In the genomic region with DNA sequence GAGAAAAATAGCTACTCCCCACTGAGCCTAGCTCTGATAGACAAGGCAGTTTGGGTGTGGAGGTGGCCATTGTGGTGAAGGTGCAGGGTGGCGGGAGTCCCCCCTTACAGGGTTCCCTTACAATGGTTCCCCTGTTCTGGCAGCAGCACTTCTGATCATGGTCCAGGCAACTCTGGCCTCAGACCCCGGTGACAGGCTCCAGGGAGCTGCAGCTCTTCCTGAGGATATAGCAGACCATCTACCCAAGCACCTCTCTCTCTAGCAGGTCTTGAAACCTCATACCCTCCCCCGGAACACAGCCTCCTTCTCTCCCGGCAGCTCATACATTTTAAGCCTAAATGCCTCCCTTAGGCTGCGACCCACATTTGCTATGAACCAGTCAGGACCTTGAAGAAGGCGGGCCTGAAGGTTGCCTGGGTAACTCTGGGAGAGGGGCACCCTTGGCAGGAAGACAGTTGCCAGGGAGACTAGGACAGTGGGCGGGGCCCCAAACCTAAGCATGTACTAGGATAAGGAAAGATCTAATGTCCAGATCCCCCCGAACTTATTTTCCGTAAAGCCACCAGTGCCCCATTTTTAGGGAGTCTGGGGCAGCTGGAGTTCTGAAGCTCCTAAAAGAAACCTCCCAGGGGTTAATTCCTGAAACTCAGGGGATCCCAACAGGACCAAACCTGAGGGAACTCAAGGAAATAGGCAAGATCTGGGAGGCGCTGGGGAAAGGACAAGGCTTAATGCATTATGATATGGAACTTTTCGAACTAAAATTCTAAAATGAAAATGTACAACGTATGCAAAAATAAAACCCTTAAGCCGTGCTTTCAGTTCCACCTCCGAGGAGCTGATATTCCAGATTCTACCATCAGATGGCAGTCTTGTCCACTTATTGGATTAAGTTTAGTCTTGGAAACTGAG, we compare ENCODE assay signal across 8 cellular contexts. TPM values are rescaled to one million over a fixed set of nuclear protein-coding genes. Genes with fewer than 3 reads are reported as not detected.
DNase-seq lines count a peak whose midpoint lies in the region; ATAC-seq, FAIRE-seq and TF ChIP-seq lines count a peak whose summit lies in the region.

No MANE protein-coding gene starts in this region.

- H3K27me3 ChIP-seq in GM23338 (ENCODE audit: insufficient read depth) = no peaks in the 10 kb centered on the region
- H3K27me3 ChIP-seq in neural progenitor cell = no peaks in the 10 kb centered on the region

- CTCF ChIA-PET in RWPE1 (lab: Yijun Ruan, JAX) = interaction anchor here (0.6 to 2.1 kb wide), 18 partner anchors 9 to 509 kb away, joined by 3 to 11 read pairs (median 4); partner anchors contain the start of genes BLOC1S1 and SARNP

- H3K4me1 Mint-ChIP-seq in GM23338 (peaks cover 28% of the 10 kb centered on the region), neural progenitor cell (peaks cover 31% of the 10 kb centered on the region)

- H2AFZ ChIP-seq in GM23338 (peak overlapping the region; percentile 99), neural progenitor cell (replicated peaks) (peak overlapping the region; percentile 81)

- peak; percentile 77 for FAIRE-seq in frontal cortex (lab: Jason Lieb, UNC)

- H3K9me3 Mint-ChIP-seq in GM23338 (no peaks in the 10 kb centered on the region; the same call in 2 of the 3 replicates), neural progenitor cell (no peaks in the 10 kb centered on the region)

- peak overlapping the region; percentile 83 for H3K4me3 Mint-ChIP-seq in GM23338
- H3K4me3 Mint-ChIP-seq in neural progenitor cell = peak overlapping the region; percentile 85

- no peaks in the 10 kb centered on the region for H3K9me2 ChIP-seq in GM23338 (ENCODE audit: insufficient read depth)

- H3K4me3 ChIP-seq in GM23338 (peak overlapping the region; percentile 61), neural progenitor cell (peak overlapping the region; percentile 67)

- H3K79me2 ChIP-seq in GM23338 (replicated peaks; ENCODE audit: insufficient read depth) (no peaks in the 10 kb centered on the region), neural progenitor cell (ENCODE audit: low read depth) (peaks cover 8% of the 10 kb centered on the region)

- no peak overlapping the region for H3K9ac ChIP-seq in neural progenitor cell

- H3K27me3 Mint-ChIP-seq in GM23338 (ENCODE audit: insufficient read depth, low read depth, poor library complexity) (peaks cover 15% of the 10 kb centered on the region), neural progenitor cell (ENCODE audit: insufficient read depth, low read depth) (peaks cover 5% of the 10 kb centered on the region)

- H3K4me1 ChIP-seq in GM23338 (ENCODE audit: insufficient read depth) (peaks cover 6% of the 10 kb centered on the region; the same call in 1 of the 2 replicates), neural progenitor cell (peaks cover 16% of the 10 kb centered on the region)

- no peaks in the 10 kb centered on the region for H3F3A ChIP-seq in GM23338 (replicated peaks; ENCODE audit: low read depth)
- H3F3A ChIP-seq in neural progenitor cell (ENCODE audit: low read depth) = peaks cover 32% of the 10 kb centered on the region

- H3K4me2 ChIP-seq in GM23338 (peak overlapping the region; percentile 90), neural progenitor cell (peak overlapping the region; percentile 94)

- H4K20me1 ChIP-seq in GM23338 (replicated peaks; ENCODE audit: insufficient read depth) (no peaks in the 10 kb centered on the region), neural progenitor cell (ENCODE audit: low read depth) (no peaks in the 10 kb centered on the region)

- POLR2A ChIA-PET in RWPE1 (lab: Yijun Ruan, JAX; ENCODE audit: low non-redundant PET) = interaction anchor here (0.5 kb wide), 1 partner anchor 147 kb away, joined by 3 read pairs; no protein-coding TSS in a partner anchor

- DNase-seq in ELF-1 (ENCODE audit: low read depth, low spot score) (peak; percentile 92), GM23338 (ENCODE audit: low spot score) (peak; percentile 98), LHCN-M2 (ENCODE audit: low read depth) (peak; percentile 88), RWPE1 (ENCODE audit: low spot score) (peak; percentile 59), frontal cortex (ENCODE audit: low spot score in 2 of 2) (peak in 1 of 2 donors; percentile 61), neural progenitor cell (ENCODE audit: low spot score) (peak; percentile 95)
- peak; percentile 60 for DNase-seq in activated effector memory CD4-positive, alpha-beta T cell treated with Interleukin-2 at 50 U/mL for 16 hours

- H3K27ac Mint-ChIP-seq in GM23338 = peak overlapping the region; percentile 96
- H3K27ac Mint-ChIP-seq in neural progenitor cell = peak overlapping the region; percentile 97

- peak; percentile 79 for ATAC-seq in GM23338

- H3K27ac ChIP-seq in GM23338 (ENCODE audit: low read depth) (peak overlapping the region; percentile 89), RWPE1 (peak overlapping the region; percentile 81), neural progenitor cell (peak overlapping the region; percentile 85), temporal lobe (ENCODE audit: low read depth, low read length) (peak overlapping the region; percentile 93)

- TF ChIP-seq CTCF in GM23338 (conservative IDR thresholded peaks at IDR 0.05; ENCODE audit: low read depth in 2 of 2) (peak; percentile 86 to 98), RWPE1 (conservative IDR thresholded peaks at IDR 0.05; ENCODE audit: low read depth) (peak; percentile 79), neural progenitor cell (IDR thresholded peaks at IDR 0.05) (peak; percentile 96)

- H3K36me3 ChIP-seq in GM23338 (ENCODE audit: insufficient read depth) = no peaks in the 10 kb centered on the region
- H3K36me3 ChIP-seq in neural progenitor cell = no peaks in the 10 kb centered on the region

- H3K36me3 Mint-ChIP-seq in GM23338 (ENCODE audit: low read depth) (no peaks in the 10 kb centered on the region), neural progenitor cell (no peaks in the 10 kb centered on the region)

- no peaks in the 10 kb centered on the region for H3K9me3 ChIP-seq in neural progenitor cell (ENCODE audit: low read depth)

TF ChIP-seq in GM23338, 12 proteins besides CTCF, POLR2A, EP300 and RAD21:
- TF ChIP-seq POLR2AphosphoS5 (IDR thresholded peaks at IDR 0.05; ENCODE audit: low read depth) = peak; percentile 54
- no peak for TF ChIP-seq STAT1 (IDR thresholded peaks at IDR 0.05; ENCODE audit: unreplicated experiment)

RNA-seq across cellular contexts. Expression of gene GDF11, which starts 4.6 kb away (rescaled TPM):
- 12.5 and 12.6 TPM in 2 replicates for total RNA-seq in GM23338 (2014; rRNA removed; shearing (Covaris generic))
- 3.7 and 3.8 TPM in 2 replicates for polyA plus RNA-seq in GM23338 (2016; fragmentation: Nextera tagmentation; extraction: Ambion mirVana)
- total RNA-seq in LHCN-M2 (2014; rRNA removed) (10.0 and 17.3 TPM in 2 replicates), frontal cortex (6.1 TPM), neural progenitor cell (ENCODE audit: low replicate concordance) (9.1 and 21.9 TPM in 2 replicates), temporal lobe (8.6 TPM)
- polyA plus RNA-seq in LHCN-M2 (2012) = 21.0 TPM

RNA-seq across cellular contexts. Expression of gene CD63, which starts 9.6 kb away (rescaled TPM):
- total RNA-seq in GM23338 (2014; rRNA removed; shearing (Covaris generic)) = 294 and 307 TPM in 2 replicates
- 670 and 685 TPM in 2 replicates for polyA plus RNA-seq in GM23338 (2016; fragmentation: Nextera tagmentation; extraction: Ambion mirVana)
- total RNA-seq in LHCN-M2 (2014; rRNA removed) (2,065 and 2,281 TPM in 2 replicates), frontal cortex (227 TPM), neural progenitor cell (ENCODE audit: low replicate concordance) (257 and 305 TPM in 2 replicates), temporal lobe (115 TPM)
- polyA plus RNA-seq in LHCN-M2 (2012) = 3,617 TPM

RNA-seq across cellular contexts. Expression of gene RDH5, which starts 18.2 kb away (rescaled TPM):
- 1.7 and 7.5 TPM in 2 replicates for total RNA-seq in GM23338 (2014; rRNA removed; shearing (Covaris generic))
- 3.9 and 5.4 TPM in 2 replicates for polyA plus RNA-seq in GM23338 (2016; fragmentation: Nextera tagmentation; extraction: Ambion mirVana)
- total RNA-seq in LHCN-M2 (2014; rRNA removed) (147 and 216 TPM in 2 replicates), frontal cortex (4.5 TPM), neural progenitor cell (ENCODE audit: low replicate concordance) (3.0 and 14.6 TPM in 2 replicates), temporal lobe (3.0 TPM)
- 29.0 TPM for polyA plus RNA-seq in LHCN-M2 (2012)

RNA-seq across cellular contexts. Expression of gene BLOC1S1, which starts 22.5 kb away (rescaled TPM):
- 52.3 and 68.3 TPM in 2 replicates for total RNA-seq in GM23338 (2014; rRNA removed; shearing (Covaris generic))
- polyA plus RNA-seq in GM23338 (2016; fragmentation: Nextera tagmentation; extraction: Ambion mirVana) = 174 and 198 TPM in 2 replicates
- 118 and 135 TPM in 2 replicates for total RNA-seq in LHCN-M2 (2014; rRNA removed)
- polyA plus RNA-seq in LHCN-M2 (2012) = 374 TPM
- total RNA-seq in frontal cortex = 21.2 TPM
- total RNA-seq in neural progenitor cell (ENCODE audit: low replicate concordance) = 48.1 and 92.5 TPM in 2 replicates
- total RNA-seq in temporal lobe = 27.5 TPM

RNA-seq across cellular contexts. Expression of gene ITGA7, which starts 30.7 kb away (rescaled TPM):
- 45.3 and 49.1 TPM in 2 replicates for total RNA-seq in GM23338 (2014; rRNA removed; shearing (Covaris generic))
- polyA plus RNA-seq in GM23338 (2016; fragmentation: Nextera tagmentation; extraction: Ambion mirVana) = 17.4 and 20.0 TPM in 2 replicates
- total RNA-seq in LHCN-M2 (2014; rRNA removed) = 135 and 217 TPM in 2 replicates
- polyA plus RNA-seq in LHCN-M2 (2012) = 67.9 TPM
- 3.7 TPM for total RNA-seq in frontal cortex
- 43.4 and 75.2 TPM in 2 replicates for total RNA-seq in neural progenitor cell (ENCODE audit: low replicate concordance)
- 9.1 TPM for total RNA-seq in temporal lobe
